8 cellular contexts compared by ENCODE assay signal in the genomic region with DNA sequence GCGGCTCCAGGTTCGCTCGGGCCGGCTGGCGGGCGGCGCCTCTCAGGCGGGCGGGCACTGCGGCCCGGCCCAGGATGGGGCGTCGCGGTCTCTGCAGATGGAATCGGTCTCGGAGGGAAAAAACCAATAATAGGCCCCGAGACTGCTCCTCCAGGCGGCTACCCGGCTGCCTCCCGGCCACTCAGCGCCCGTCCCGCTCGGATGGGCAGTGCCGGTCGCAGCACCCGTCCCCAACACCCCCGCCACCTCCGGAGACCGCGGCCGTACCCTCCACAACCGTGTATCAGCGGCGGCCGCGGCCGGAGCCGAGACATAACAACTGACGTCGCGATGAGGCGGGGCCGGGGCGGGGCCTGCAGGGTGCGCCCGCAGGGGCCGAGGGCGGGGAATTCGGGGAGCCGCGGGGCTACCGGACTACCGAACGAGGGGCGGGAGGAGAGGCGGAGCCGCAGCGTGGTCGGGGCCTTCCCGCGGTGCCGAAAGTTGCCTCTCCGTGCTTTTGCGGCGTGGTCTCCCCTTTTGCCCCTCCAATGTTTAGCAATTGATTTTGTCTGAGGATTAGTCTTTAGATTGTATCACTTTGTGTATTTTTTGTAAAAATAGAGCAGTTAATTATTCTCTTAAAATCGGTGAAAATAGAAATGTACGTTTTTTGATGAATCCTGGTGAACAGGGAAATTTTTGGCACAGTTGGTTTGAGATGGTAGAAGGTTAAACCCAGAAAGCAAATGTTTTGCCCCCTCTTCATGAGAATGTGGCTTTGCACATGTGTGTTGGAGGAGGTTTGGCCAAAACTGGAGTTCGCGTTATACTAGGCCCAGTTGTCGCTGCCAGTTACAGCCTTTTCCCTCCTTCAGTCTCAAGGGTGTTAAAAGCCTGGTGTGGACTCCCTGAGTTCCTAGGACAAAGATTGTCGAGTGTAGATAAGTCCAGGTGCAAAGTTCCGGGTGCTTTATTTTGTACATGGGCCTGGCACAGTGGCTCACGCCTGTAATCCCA. TPM values are rescaled to one million over a fixed set of nuclear protein-coding genes. Genes with fewer than 3 reads are reported as not detected.
DNase-seq lines count a peak whose midpoint lies in the region; ATAC-seq and TF ChIP-seq lines count a peak whose summit lies in the region.

A gene with protein sequence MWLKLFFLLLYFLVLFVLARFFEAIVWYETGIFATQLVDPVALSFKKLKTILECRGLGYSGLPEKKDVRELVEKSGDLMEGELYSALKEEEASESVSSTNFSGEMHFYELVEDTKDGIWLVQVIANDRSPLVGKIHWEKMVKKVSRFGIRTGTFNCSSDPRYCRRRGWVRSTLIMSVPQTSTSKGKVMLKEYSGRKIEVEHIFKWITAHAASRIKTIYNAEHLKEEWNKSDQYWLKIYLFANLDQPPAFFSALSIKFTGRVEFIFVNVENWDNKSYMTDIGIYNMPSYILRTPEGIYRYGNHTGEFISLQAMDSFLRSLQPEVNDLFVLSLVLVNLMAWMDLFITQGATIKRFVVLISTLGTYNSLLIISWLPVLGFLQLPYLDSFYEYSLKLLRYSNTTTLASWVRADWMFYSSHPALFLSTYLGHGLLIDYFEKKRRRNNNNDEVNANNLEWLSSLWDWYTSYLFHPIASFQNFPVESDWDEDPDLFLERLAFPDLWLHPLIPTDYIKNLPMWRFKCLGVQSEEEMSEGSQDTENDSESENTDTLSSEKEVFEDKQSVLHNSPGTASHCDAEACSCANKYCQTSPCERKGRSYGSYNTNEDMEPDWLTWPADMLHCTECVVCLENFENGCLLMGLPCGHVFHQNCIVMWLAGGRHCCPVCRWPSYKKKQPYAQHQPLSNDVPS (minus strand): TSS at position 317 of the 999 bp plus-strand sequence. CDS start 979 bp downstream, outside the sequence.

- peak; percentile 83 for TF ChIP-seq POLR2A in GM18505 (IDR thresholded peaks at IDR 0.05; ENCODE audit: borderline replicate concordance, extremely low read depth, insufficient read depth, insufficient read length)

- WGBS in hepatocyte (ENCODE audit: low lambda C conversion rate, missing lambda C conversion rate), result 13% methylated on average over 50 of the region's 74 CpGs

- H4K20me1 ChIP-seq in hepatocyte (ENCODE audit: insufficient read depth, poor library complexity, severe bottlenecking), result peaks cover 38% of the 10 kb centered on the region

- ATAC-seq in GM18505 (IDR thresholded peaks at IDR 0.05; ENCODE audit: unreplicated experiment) (peak; percentile 88), HG02943 (IDR thresholded peaks at IDR 0.05; ENCODE audit: low read depth, unreplicated experiment) (peak; percentile 84)

- peak within 1 kb of the TSS; percentile 95 for H3K27ac ChIP-seq in hepatocyte

- H3K27me3 ChIP-seq in hepatocyte, result no peaks in the 10 kb centered on the region

- peaks cover 41% of the 10 kb centered on the region for H3K79me2 ChIP-seq in hepatocyte

- H3K4me2 ChIP-seq in hepatocyte, result peak within 1 kb of the TSS; percentile 76

- H3K9me2 ChIP-seq in hepatocyte (replicated peaks; ENCODE audit: insufficient read depth), result no peaks in the 10 kb centered on the region

- TF ChIP-seq CTCF in hepatocyte (IDR thresholded peaks at IDR 0.05; ENCODE audit: poor library complexity), result no peak

- H3K4me3 ChIP-seq in hepatocyte, result peak within 1 kb of the TSS; percentile 93

- no peaks in the 10 kb centered on the region for H3K36me3 ChIP-seq in hepatocyte (replicated peaks; ENCODE audit: insufficient read depth, low read depth)

- H2AFZ ChIP-seq in hepatocyte, result peak within 1 kb of the TSS; percentile 83

- DNase-seq in NCI-H2081 (lab: John Stamatoyannopoulos, UW) (peak; percentile 92 to 94), T1000 (lab: John Stamatoyannopoulos, UW) (peak; percentile 80), astrocyte of the hippocampus (ENCODE audit: low read depth, low spot score) (peak; percentile 97), hepatocyte (ENCODE audit: low spot score) (peak; percentile 97), retina (peak; percentile 92), OCI-M2 (lab: John Stamatoyannopoulos, UW; ENCODE audit: unreplicated experiment) (no peak)

- no peaks in the 10 kb centered on the region for H3K9me3 ChIP-seq in hepatocyte (ENCODE audit: low read depth)

- peaks cover 23% of the 10 kb centered on the region for H3K4me1 ChIP-seq in hepatocyte (ENCODE audit: insufficient read depth)

RNA-seq across cellular contexts. Expression of the gene that starts here (rescaled TPM):
- total RNA-seq in hepatocyte, result 57.0 and 59.4 TPM in 2 replicates
- polyA plus RNA-seq in hepatocyte, result 35.3 and 39.5 TPM in 2 replicates
